Comparison of ENCODE assay signal across 9 cellular contexts in genomic region chr17:80279895-80280294, GRCh38. TPM values are rescaled to one million over a fixed set of nuclear protein-coding genes. Genes with fewer than 3 reads are reported as not detected.
A peak's percentile ranks its signal among the peaks of the same experiment; 100 is the strongest.
DNase-seq lines count a peak whose midpoint lies in the region; ATAC-seq and TF ChIP-seq lines count a peak whose summit lies in the region.
"Had no signal": no experiment of that assay in that cellular context is flagged by ENCODE, and none has a peak within 500 bp of the region (broad histone marks: within the 10 kb centered on the region; RNA-seq: fewer than 3 reads in every experiment).

No MANE protein-coding gene starts in this region.

- no peak for TF ChIP-seq POLR2A in upper lobe of left lung (IDR thresholded peaks at IDR 0.05)

- no peaks in the 10 kb centered on the region for H3K9me3 Mint-ChIP-seq in activated CD8-positive, alpha-beta T cell treated with anti-CD3 and anti-CD28 coated beads for 36 hours
- no peaks in the 10 kb centered on the region for H3K9me3 Mint-ChIP-seq in activated CD8-positive, alpha-beta T cell treated with anti-CD3 and anti-CD28 coated beads, Interleukin-2, amount 10 ng/mL, durations not matched to agents 7 days and 5 days (ENCODE audit: insufficient read depth)

- H3K9me3 ChIP-seq in upper lobe of left lung, result no peaks in the 10 kb centered on the region

- WGBS in upper lobe of left lung, 2 donors, result 42 to 87% methylated on average over 14 of the region's 14 CpGs

- H3K27me3 Mint-ChIP-seq in activated CD8-positive, alpha-beta T cell treated with anti-CD3 and anti-CD28 coated beads for 36 hours, result no peaks in the 10 kb centered on the region
- no peaks in the 10 kb centered on the region for H3K27me3 Mint-ChIP-seq in activated CD8-positive, alpha-beta T cell treated with anti-CD3 and anti-CD28 coated beads, Interleukin-2, amount 10 ng/mL, durations not matched to agents 7 days and 5 days (ENCODE audit: low read depth)

- peaks cover 30% of the 10 kb centered on the region for H3K36me3 Mint-ChIP-seq in activated CD8-positive, alpha-beta T cell treated with anti-CD3 and anti-CD28 coated beads for 36 hours (ENCODE audit: low read depth)
- H3K36me3 Mint-ChIP-seq in activated CD8-positive, alpha-beta T cell treated with anti-CD3 and anti-CD28 coated beads, Interleukin-2, amount 10 ng/mL, durations not matched to agents 7 days and 5 days (ENCODE audit: low read depth), result peaks cover 61% of the 10 kb centered on the region

- H3K4me1 Mint-ChIP-seq in activated CD8-positive, alpha-beta T cell treated with anti-CD3 and anti-CD28 coated beads for 36 hours (ENCODE audit: low read depth), result peaks cover 30% of the 10 kb centered on the region
- peaks cover 19% of the 10 kb centered on the region for H3K4me1 Mint-ChIP-seq in activated CD8-positive, alpha-beta T cell treated with anti-CD3 and anti-CD28 coated beads, Interleukin-2, amount 10 ng/mL, durations not matched to agents 7 days and 5 days (ENCODE audit: low read depth)

- no peak for ATAC-seq in activated CD8-positive, alpha-beta T cell treated with anti-CD3 and anti-CD28 coated beads for 36 hours
- ATAC-seq in activated CD8-positive, alpha-beta T cell treated with anti-CD3 and anti-CD28 coated beads, Interleukin-2, amount 10 ng/mL, durations not matched to agents 7 days and 5 days, result no peak
- ATAC-seq in left lobe of liver, result peak; percentile 71
- ATAC-seq in upper lobe of left lung (ENCODE audit: low FRiP score in 2 of 2), result peak; percentile 73 to 87
- ATAC-seq: HCT116 had no signal

- H3K36me3 ChIP-seq in upper lobe of left lung, result peaks cover 3 to 77% (median 27%) of the 10 kb centered on the region in 4 donors

- peak overlapping the region in 2 of 4 donors; percentile 7 to 69 for H3K27ac ChIP-seq in upper lobe of left lung

- peaks cover 3 to 40% (median 20%) of the 10 kb centered on the region in 4 donors for H3K4me1 ChIP-seq in upper lobe of left lung

- POLR2A ChIA-PET in activated CD8-positive, alpha-beta T cell treated with anti-CD3 and anti-CD28 coated beads for 36 hours (lab: Charles Lee), result interaction anchor here (0.6 to 1.7 kb wide), 6 partner anchors 9 to 54 kb away, joined by 3 to 7 read pairs (median 4); no protein-coding TSS in a partner anchor
- POLR2A ChIA-PET in activated CD8-positive, alpha-beta T cell treated with anti-CD3 and anti-CD28 coated beads, Interleukin-2, amount 10 ng/mL, durations not matched to agents 7 days and 5 days (lab: Charles Lee), result interaction anchor here (1.1 to 1.2 kb wide), 4 partner anchors 11 to 178 kb away, joined by 3 to 4 read pairs (median 3); partner anchors contain the start of gene GAA

- TF ChIP-seq CTCF in activated CD8-positive, alpha-beta T cell treated with anti-CD3 and anti-CD28 coated beads for 36 hours (IDR thresholded peaks at IDR 0.05), result no peak
- TF ChIP-seq CTCF in cardiac fibroblast (IDR thresholded peaks at IDR 0.05; ENCODE audit: low read depth, low read length), result peak; percentile 32
- peak in 1 of 6 experiments; percentile 44 for TF ChIP-seq CTCF in upper lobe of left lung (IDR thresholded peaks at IDR 0.05)

- H3K27me3 ChIP-seq in upper lobe of left lung, result no peaks in the 10 kb centered on the region

- TF ChIP-seq EP300 in upper lobe of left lung (IDR thresholded peaks at IDR 0.05), result no peak

- H3K27ac Mint-ChIP-seq in activated CD8-positive, alpha-beta T cell treated with anti-CD3 and anti-CD28 coated beads for 36 hours, result peak overlapping the region; percentile 37
- H3K27ac Mint-ChIP-seq in activated CD8-positive, alpha-beta T cell treated with anti-CD3 and anti-CD28 coated beads, Interleukin-2, amount 10 ng/mL, durations not matched to agents 7 days and 5 days, result no peak overlapping the region

- CTCF ChIA-PET in activated CD8-positive, alpha-beta T cell treated with anti-CD3 and anti-CD28 coated beads for 36 hours (lab: Charles Lee), result no interaction called here
- CTCF ChIA-PET in activated CD8-positive, alpha-beta T cell treated with anti-CD3 and anti-CD28 coated beads, Interleukin-2, amount 10 ng/mL, durations not matched to agents 7 days and 5 days (lab: Charles Lee), result no interaction called here

- no peak for DNase-seq in activated CD8-positive, alpha-beta T cell treated with anti-CD3 and anti-CD28 coated beads for 36 hours
- DNase-seq in activated CD8-positive, alpha-beta T cell treated with anti-CD3 and anti-CD28 coated beads, Interleukin-2, amount 10 ng/mL, durations not matched to agents 7 days and 5 days, result no peak
- DNase-seq in cardiac fibroblast (ENCODE audit: low read depth in 2 of 2), result peak; percentile 89 to 92
- no peak for DNase-seq in left lobe of liver (ENCODE audit: low spot score)
- peak in 1 of 2 donors; percentile 62 for DNase-seq in upper lobe of left lung
- DNase-seq in activated CD4-positive, CD25-positive, alpha-beta regulatory T cell (lab: John Stamatoyannopoulos, UW), result no peak
- no peak for DNase-seq in SKM-1 treated with dmso at 0.1 percent for 144 hours (lab: John Stamatoyannopoulos, UW; ENCODE audit: unreplicated experiment)
- DNase-seq in stimulated activated naive CD4-positive, alpha-beta T cell (lab: John Stamatoyannopoulos, UW), result no peak

- intact Hi-C loops in activated CD8-positive, alpha-beta T cell treated with anti-CD3 and anti-CD28 coated beads for 36 hours (cut with micrococcal nuclease), result no loop called here

- H3K4me3 Mint-ChIP-seq in activated CD8-positive, alpha-beta T cell treated with anti-CD3 and anti-CD28 coated beads for 36 hours, result no peak overlapping the region
- no peak overlapping the region for H3K4me3 Mint-ChIP-seq in activated CD8-positive, alpha-beta T cell treated with anti-CD3 and anti-CD28 coated beads, Interleukin-2, amount 10 ng/mL, durations not matched to agents 7 days and 5 days

- no peak overlapping the region for H3K4me3 ChIP-seq in cardiac fibroblast (replicated peaks in 1 of 2; ENCODE audit: low read depth in 2 of 2, low read length in 2 of 2)
- no peak overlapping the region for H3K4me3 ChIP-seq in upper lobe of left lung

RNA-seq across cellular contexts. Expression of gene RNF213, which starts 19.2 kb away (rescaled TPM):
- total RNA-seq in activated CD8-positive, alpha-beta T cell treated with anti-CD3 and anti-CD28 coated beads for 36 hours, result 100 to 1,000 TPM; 131 to 142 TPM
- 100 to 1,000 TPM; 438 to 455 TPM for total RNA-seq in activated CD8-positive, alpha-beta T cell treated with anti-CD3 and anti-CD28 coated beads, Interleukin-2, amount 10 ng/mL, durations not matched to agents 7 days and 5 days
- total RNA-seq in left lobe of liver, result 59.8 TPM
- total RNA-seq in upper lobe of left lung, result 100 to 1,000 TPM; 135 to 619 (median 207) TPM

RNA-seq across cellular contexts. Expression of gene SLC26A11, which starts 59.7 kb away (rescaled TPM):
- total RNA-seq in activated CD8-positive, alpha-beta T cell treated with anti-CD3 and anti-CD28 coated beads for 36 hours, result 1 to 10 TPM; 1.6 to 1.7 TPM
- 1 to 10 TPM; 1.4 to 1.6 TPM for total RNA-seq in activated CD8-positive, alpha-beta T cell treated with anti-CD3 and anti-CD28 coated beads, Interleukin-2, amount 10 ng/mL, durations not matched to agents 7 days and 5 days
- total RNA-seq in left lobe of liver, result 6.7 TPM
- total RNA-seq in upper lobe of left lung, result 100 to 1,000 TPM in 1 of 6 donors, 10 to 100 TPM in 5; 14.8 to 162 (median 43.1) TPM

RNA-seq across cellular contexts. Expression of gene SGSH, which starts 59.8 kb away (rescaled TPM):
- 1 to 10 TPM; 7.8 to 8.3 TPM for total RNA-seq in activated CD8-positive, alpha-beta T cell treated with anti-CD3 and anti-CD28 coated beads for 36 hours
- total RNA-seq in activated CD8-positive, alpha-beta T cell treated with anti-CD3 and anti-CD28 coated beads, Interleukin-2, amount 10 ng/mL, durations not matched to agents 7 days and 5 days, result 1 to 10 TPM; 6.9 to 8.2 TPM
- 25.6 TPM for total RNA-seq in left lobe of liver
- total RNA-seq in upper lobe of left lung, result 100 to 1,000 TPM in 2 of 6 donors, 10 to 100 TPM in 4; 36.3 to 264 (median 65.0) TPM

Comparison
In these comparisons a context has a peak if more than half of its experiments do, and no peak if none do; other contexts are left out.
1. ATAC-seq: peak in left lobe of liver (single experiment) and upper lobe of left lung (2 of 2); none in activated CD8-positive, alpha-beta T cell treated with anti-CD3 and anti-CD28 coated beads for 36 hours (single experiment) and activated CD8-positive, alpha-beta T cell treated with anti-CD3 and anti-CD28 coated beads, Interleukin-2, amount 10 ng/mL, durations not matched to agents 7 days and 5 days (single experiment).
2. DNase-seq: peak in cardiac fibroblast (2 of 2); none in activated CD8-positive, alpha-beta T cell treated with anti-CD3 and anti-CD28 coated beads for 36 hours (single experiment), activated CD8-positive, alpha-beta T cell treated with anti-CD3 and anti-CD28 coated beads, Interleukin-2, amount 10 ng/mL, durations not matched to agents 7 days and 5 days (single experiment), left lobe of liver (single experiment), activated CD4-positive, CD25-positive, alpha-beta regulatory T cell (0 of 4), SKM-1 treated with dmso at 0.1 percent for 144 hours (single experiment) and stimulated activated naive CD4-positive, alpha-beta T cell (0 of 6).